Comparison of ENCODE assay signal across 8 cellular contexts in genomic region chr16:57299719-57300386, GRCh38. TPM values are rescaled to one million over a fixed set of nuclear protein-coding genes. Genes with fewer than 3 reads are reported as not detected.
DNase-seq lines count a peak whose midpoint lies in the region; ATAC-seq, FAIRE-seq and TF ChIP-seq lines count a peak whose summit lies in the region.

No MANE protein-coding gene starts in this region.

- 1% methylated on average over 35 of the region's 35 CpGs for WGBS in lower leg skin, 2 donors

- peak; percentile 54 for ATAC-seq in HG03439 (IDR thresholded peaks at IDR 0.05; ENCODE audit: unreplicated experiment)

- TF ChIP-seq CTCF in lower leg skin (IDR thresholded peaks at IDR 0.05) = peak in 1 of 3 donors; percentile 43

- FAIRE-seq in GM19239 (lab: Jason Lieb, UNC) = no peak

- intact Hi-C loops in lower leg skin (cut with DNase I; ENCODE audit: low total_unique reads) = loop anchor here (2.0 to 5.0 kb wide), 2 partner anchors 117 to 217 kb away; no protein-coding TSS in a partner anchor

- H3K4me1 ChIP-seq in duodenal mucosa (ENCODE audit: control insufficient read depth in 1 of 2, insufficient read depth in 2 of 2, low read length in 2 of 2) = peaks cover 24% of the 10 kb centered on the region in 2 donors

- H3K4me3 ChIP-seq in duodenal mucosa (ENCODE audit: low read depth in 1 of 2, low read length in 2 of 2) (peak overlapping the region; percentile 69 to 78), lower leg skin (ENCODE audit: low read depth, poor library complexity, severe bottlenecking) (peak overlapping the region; percentile 18)

- DNase-seq in AG20443 (ENCODE audit: low spot score) (peak; percentile 91), GM19239 (ENCODE audit: insufficient read length, low spot score) (peak; percentile 67), NCI-H748 treated with DMSO at 0.1 percent for 48 hours (lab: John Stamatoyannopoulos, UW) (peak; percentile 60), lower leg skin (ENCODE audit: low spot score in 2 of 2) (peak; percentile 90 to 97)
- DNase-seq in activated CD4-positive, alpha-beta T cell treated with anti-CD3 and anti-CD28 coated beads, Interleukin-2, amount 50 U/mL, for 48 hours = peak; percentile 86 to 88
- peak; percentile 77 to 80 for DNase-seq in stimulated activated CD4-positive, alpha-beta T cell treated with anti-CD3 and anti-CD28 coated beads, Interleukin-4, amount 100 ng/mL, for 4 hours

- H3K9me3 ChIP-seq in duodenal mucosa (ENCODE audit: control insufficient read depth in 1 of 2, low read length in 2 of 2) = no peaks in the 10 kb centered on the region

- peak overlapping the region; percentile 64 to 69 for H3K9ac ChIP-seq in duodenal mucosa (ENCODE audit: low read depth in 1 of 2, low read length in 2 of 2)

- no peak for TF ChIP-seq POLR2A in lower leg skin (IDR thresholded peaks at IDR 0.05)

- H3K36me3 ChIP-seq in duodenal mucosa (ENCODE audit: control insufficient read depth in 1 of 2, insufficient read depth in 2 of 2, low read length in 2 of 2) = no peaks in the 10 kb centered on the region

- no peaks in the 10 kb centered on the region for H3K27me3 ChIP-seq in duodenal mucosa (ENCODE audit: control insufficient read depth in 1 of 2, insufficient read depth in 2 of 2, low read length in 2 of 2)

- peak overlapping the region; percentile 73 for H3K27ac ChIP-seq in duodenal mucosa (ENCODE audit: low read depth, low read length)

RNA-seq across cellular contexts. Expression of gene PLLP, which starts 15.4 kb away (rescaled TPM):
- 100 to 1,000 TPM in 3 of 4 donors, 10 to 100 TPM in 1; 58.4 to 241 (median 218) TPM for total RNA-seq in lower leg skin

RNA-seq across cellular contexts. Expression of gene ARL2BP, which starts 54.8 kb away (rescaled TPM):
- 10 to 100 TPM; 36.3 to 62.6 (median 48.0) TPM for total RNA-seq in lower leg skin

RNA-seq across cellular contexts. Expression of gene CCL22, which starts 58.7 kb away (rescaled TPM):
- total RNA-seq in lower leg skin = 10 to 100 TPM in 1 of 4 donors, 1 to 10 TPM in 2, under 1 TPM in 1; 0.99 to 10.1 (median 2.0) TPM

Comparison
In these comparisons a context has a peak if more than half of its experiments do, and no peak if none do; other contexts are left out.
1. Peak in every context shown above with its lines: DNase-seq, ATAC-seq, H3K4me3 ChIP-seq and H3K27ac ChIP-seq.